9 cellular contexts compared by ENCODE assay signal in the genomic region with DNA sequence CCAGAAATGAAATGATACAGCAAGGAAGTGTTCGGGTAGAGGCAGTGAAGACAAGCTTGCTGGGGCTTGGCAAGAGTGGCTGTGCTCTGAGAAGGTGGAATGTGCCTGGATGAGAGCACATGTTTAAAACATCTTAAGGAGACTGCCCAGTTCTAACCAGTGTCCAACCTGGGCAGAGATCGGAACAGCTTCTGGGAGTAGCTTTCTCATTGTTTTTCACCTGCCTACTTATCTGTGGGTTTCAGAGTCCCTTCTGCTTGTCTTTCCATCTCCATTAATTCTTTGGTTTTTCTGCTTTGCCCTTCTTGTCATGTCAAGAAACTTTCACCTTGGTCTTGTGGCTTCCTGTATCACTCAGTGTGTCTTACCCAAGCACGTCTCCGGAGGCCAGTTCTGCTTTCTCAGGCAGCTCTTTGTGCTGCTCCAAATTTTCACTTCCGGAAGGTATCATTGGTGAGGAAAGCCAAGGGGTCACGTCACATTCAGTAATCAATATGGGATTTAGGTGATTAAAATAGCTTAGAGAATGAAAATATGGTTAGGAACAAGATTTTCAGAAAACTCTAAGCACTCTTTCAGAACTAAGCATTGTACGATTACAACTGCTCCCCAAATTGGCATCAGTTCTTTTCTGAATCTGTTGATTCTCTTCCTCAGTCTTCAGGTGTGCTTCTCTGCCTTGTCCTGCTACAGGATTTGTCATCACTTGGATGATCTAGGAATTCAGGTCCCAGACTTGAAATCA. TPM values are rescaled to one million over a fixed set of nuclear protein-coding genes. Genes with fewer than 3 reads are reported as not detected.
DNase-seq lines count a peak whose midpoint lies in the region; ATAC-seq lines count a peak whose summit lies in the region.
"Had no signal": no experiment of that assay in that cellular context is flagged by ENCODE, and none has a peak within 500 bp of the region (broad histone marks: within the 10 kb centered on the region; RNA-seq: fewer than 3 reads in every experiment).

No MANE protein-coding gene starts in this region.

- peaks cover 0 to 5% of the 10 kb centered on the region in 2 donors for H3K9me3 Mint-ChIP-seq in activated T-cell treated with anti-CD3 and anti-CD28 coated beads, Interleukin-2, amount 50 U/mL, for 72 hours

- H3K4me3 Mint-ChIP-seq in activated T-cell treated with anti-CD3 and anti-CD28 coated beads, Interleukin-2, amount 50 U/mL, for 72 hours = peak overlapping the region; percentile 11 to 33

- peaks cover 18% of the 10 kb centered on the region for H3K27me3 Mint-ChIP-seq in activated T-cell treated with anti-CD3 and anti-CD28 coated beads, Interleukin-2, amount 50 U/mL, for 72 hours (ENCODE audit: low read depth)

- no peak overlapping the region for H3K27ac Mint-ChIP-seq in activated T-cell treated with anti-CD3 and anti-CD28 coated beads, Interleukin-2, amount 50 U/mL, for 72 hours

- peaks cover 37% of the 10 kb centered on the region for H3K4me1 Mint-ChIP-seq in activated T-cell treated with anti-CD3 and anti-CD28 coated beads, Interleukin-2, amount 50 U/mL, for 72 hours (ENCODE audit: low read depth)

- peak; percentile 82 for DNase-seq in GF-D8 (lab: John Stamatoyannopoulos, UW)
- peak; percentile 32 to 53 for DNase-seq in activated T-cell treated with anti-CD3 and anti-CD28 coated beads, Interleukin-2, amount 50 U/mL, for 72 hours
- DNase-seq in hippocampal formation (lab: John Stamatoyannopoulos, UW) = no peak
- DNase-seq in NCI-H524 treated with DMSO at 0.1 percent for 48 hours (lab: John Stamatoyannopoulos, UW) = no peak
- DNase-seq in NCI-H748 treated with DMSO at 0.1 percent for 48 hours (lab: John Stamatoyannopoulos, UW) = no peak
- no peak for DNase-seq in OCI-M2 (lab: John Stamatoyannopoulos, UW; ENCODE audit: unreplicated experiment)

- peaks cover 2% of the 10 kb centered on the region in 2 donors for H3K36me3 Mint-ChIP-seq in activated T-cell treated with anti-CD3 and anti-CD28 coated beads, Interleukin-2, amount 50 U/mL, for 72 hours (ENCODE audit: insufficient read depth in 2 of 2)

- peak; percentile 97 for ATAC-seq in GM19452 (IDR thresholded peaks at IDR 0.05; ENCODE audit: unreplicated experiment)
- ATAC-seq in HG03378 (IDR thresholded peaks at IDR 0.05; ENCODE audit: unreplicated experiment) = peak; percentile 98
- peak; percentile 91 to 92 for ATAC-seq in activated T-cell treated with anti-CD3 and anti-CD28 coated beads, Interleukin-2, amount 50 U/mL, for 72 hours (replicated peaks in 1 of 2)

RNA-seq across cellular contexts. Expression of gene LAMB4, which starts 5.5 kb away (rescaled TPM):
- not detected for total RNA-seq in activated T-cell treated with anti-CD3 and anti-CD28 coated beads, Interleukin-2, amount 50 U/mL, for 72 hours
- total RNA-seq: activated CD8-positive, alpha-beta memory T cell treated with anti-CD3 and anti-CD28 coated beads for 36 hours had no signal

Comparison
In these comparisons a context has a peak if more than half of its experiments do, and no peak if none do; other contexts are left out.
1. DNase-seq: peak in GF-D8 (single experiment) and activated T-cell treated with anti-CD3 and anti-CD28 coated beads, Interleukin-2, amount 50 U/mL, for 72 hours (2 of 2); none in hippocampal formation (0 of 2), NCI-H524 treated with DMSO at 0.1 percent for 48 hours (single experiment), NCI-H748 treated with DMSO at 0.1 percent for 48 hours (single experiment) and OCI-M2 (single experiment).
2. Peak in every context shown above with its lines, with median percentiles within 50 percentile points of each other: ATAC-seq.